Comparison of ENCODE assay signal across 10 cellular contexts in the genomic region with DNA sequence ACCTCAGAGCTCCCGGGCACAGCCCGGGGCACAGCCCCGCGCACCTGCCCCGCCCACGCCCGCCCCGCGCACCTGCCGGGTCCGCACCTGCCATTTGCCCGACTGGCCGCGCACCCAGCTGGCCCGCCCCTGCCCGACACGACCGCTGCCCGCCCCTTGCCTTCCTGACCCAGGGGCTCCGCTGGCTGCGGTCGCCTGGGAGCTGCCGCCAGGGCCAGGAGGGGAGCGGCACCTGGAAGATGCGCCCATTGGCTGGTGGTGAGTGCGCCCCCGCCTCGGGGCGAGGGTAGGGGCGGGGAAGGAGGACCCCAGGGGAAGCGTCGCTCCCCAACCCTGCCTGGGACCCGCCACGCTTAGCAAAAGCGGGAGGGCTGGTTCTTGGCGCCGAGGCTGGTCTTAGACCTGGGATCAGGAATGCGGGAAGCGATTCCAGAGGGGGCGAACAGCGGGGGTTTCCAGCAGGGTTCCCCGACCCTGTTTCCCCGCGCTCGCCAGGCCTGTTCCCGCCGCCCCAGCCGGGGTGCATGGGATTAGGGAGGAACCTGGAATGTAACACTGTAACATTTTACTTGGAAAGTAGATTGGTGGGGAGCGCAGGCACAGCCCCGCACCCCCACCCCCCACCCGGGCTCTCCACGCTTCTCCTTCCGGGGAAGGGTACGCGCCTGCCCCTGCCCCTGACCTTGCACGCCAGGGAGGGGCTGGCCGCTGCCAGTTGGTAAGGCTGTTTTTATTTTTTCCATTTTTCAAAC. TPM values are rescaled to one million over a fixed set of nuclear protein-coding genes. Genes with fewer than 3 reads are reported as not detected.
DNase-seq lines count a peak whose midpoint lies in the region; ATAC-seq and TF ChIP-seq lines count a peak whose summit lies in the region.
"Had no signal": no experiment of that assay in that cellular context is flagged by ENCODE, and none has a peak within 500 bp of the region (broad histone marks: within the 10 kb centered on the region; RNA-seq: fewer than 3 reads in every experiment).

A gene with protein sequence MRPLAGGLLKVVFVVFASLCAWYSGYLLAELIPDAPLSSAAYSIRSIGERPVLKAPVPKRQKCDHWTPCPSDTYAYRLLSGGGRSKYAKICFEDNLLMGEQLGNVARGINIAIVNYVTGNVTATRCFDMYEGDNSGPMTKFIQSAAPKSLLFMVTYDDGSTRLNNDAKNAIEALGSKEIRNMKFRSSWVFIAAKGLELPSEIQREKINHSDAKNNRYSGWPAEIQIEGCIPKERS (plus strand): TSS at position 161 of the 752 bp plus-strand sequence. CDS start 79 bp downstream, at position 240.

- TF ChIP-seq CTCF in left ventricle myocardium inferior (IDR thresholded peaks at IDR 0.05; ENCODE audit: borderline replicate concordance) (no peak), parathyroid adenoma (IDR thresholded peaks at IDR 0.05) (no peak)

- H3K9me3 Mint-ChIP-seq in stimulated activated effector memory CD8-positive, alpha-beta T cell treated with anti-CD3 and anti-CD28 coated beads, Interleukin-12 subunit alpha, Interleukin-12 subunit beta, amount 100 ng/mL, for 72 hours = no peaks in the 10 kb centered on the region
- H3K9me3 Mint-ChIP-seq: activated naive CD8-positive, alpha-beta T cell treated with anti-CD3 and anti-CD28 coated beads for 36 hours had no signal

- no peak for ATAC-seq in stimulated activated effector memory CD8-positive, alpha-beta T cell treated with anti-CD3 and anti-CD28 coated beads, Interleukin-12 subunit alpha, Interleukin-12 subunit beta, amount 100 ng/mL, for 72 hours
- no peak for ATAC-seq in HG02571 (IDR thresholded peaks at IDR 0.05; ENCODE audit: unreplicated experiment)

- H3K36me3 ChIP-seq in left ventricle myocardium inferior (no peaks in the 10 kb centered on the region), parathyroid adenoma (ENCODE audit: control insufficient read depth, insufficient read depth, low read length) (no peaks in the 10 kb centered on the region)

- intact Hi-C loops in left ventricle myocardium inferior (cut with micrococcal nuclease) = no loop called here

- peak within 1 kb of the TSS; percentile 72 for H2AFZ ChIP-seq in parathyroid adenoma

- H3K4me1 Mint-ChIP-seq in stimulated activated effector memory CD8-positive, alpha-beta T cell treated with anti-CD3 and anti-CD28 coated beads, Interleukin-12 subunit alpha, Interleukin-12 subunit beta, amount 100 ng/mL, for 72 hours = no peaks in the 10 kb centered on the region

- no peaks in the 10 kb centered on the region for H3K79me2 ChIP-seq in parathyroid adenoma

- H3K27me3 ChIP-seq in left ventricle myocardium inferior (ENCODE audit: low read depth) (peaks cover 80% of the 10 kb centered on the region), parathyroid adenoma (ENCODE audit: control insufficient read depth, insufficient read depth, low read length) (no peaks in the 10 kb centered on the region)

- no peak within 1 kb of the TSS for H3K4me3 Mint-ChIP-seq in stimulated activated effector memory CD8-positive, alpha-beta T cell treated with anti-CD3 and anti-CD28 coated beads, Interleukin-12 subunit alpha, Interleukin-12 subunit beta, amount 100 ng/mL, for 72 hours
- H3K4me3 Mint-ChIP-seq: activated naive CD8-positive, alpha-beta T cell treated with anti-CD3 and anti-CD28 coated beads for 36 hours had no signal

- no peak within 1 kb of the TSS for H3K27ac Mint-ChIP-seq in stimulated activated effector memory CD8-positive, alpha-beta T cell treated with anti-CD3 and anti-CD28 coated beads, Interleukin-12 subunit alpha, Interleukin-12 subunit beta, amount 100 ng/mL, for 72 hours
- H3K27ac Mint-ChIP-seq: activated naive CD8-positive, alpha-beta T cell treated with anti-CD3 and anti-CD28 coated beads for 36 hours had no signal

- H3K27ac ChIP-seq in left ventricle myocardium inferior (replicated peaks) (no peak within 1 kb of the TSS), parathyroid adenoma (no peak within 1 kb of the TSS)

- H3K4me3 ChIP-seq in left ventricle myocardium inferior (peak within 1 kb of the TSS; percentile 55), parathyroid adenoma (ENCODE audit: low read depth, low read length) (peak within 1 kb of the TSS; percentile 44)

- H3K9ac ChIP-seq in parathyroid adenoma = no peak within 1 kb of the TSS

- DNase-seq in DMS79 (lab: John Stamatoyannopoulos, UW) = peak; percentile 61
- DNase-seq in NCI-H510A (lab: John Stamatoyannopoulos, UW) = peak; percentile 86
- DNase-seq in left ventricle myocardium inferior = no peak
- no peak for DNase-seq in HuH-7.5 (ENCODE audit: low spot score)
- DNase-seq in stimulated activated effector memory CD8-positive, alpha-beta T cell treated with anti-CD3 and anti-CD28 coated beads, Interleukin-12 subunit alpha, Interleukin-12 subunit beta, amount 100 ng/mL, for 72 hours (ENCODE audit: low spot score in 2 of 2) = no peak
- no peak for DNase-seq in kidney glomerular epithelial cell (lab: John Stamatoyannopoulos, UW)
- DNase-seq: activated naive CD8-positive, alpha-beta T cell treated with anti-CD3 and anti-CD28 coated beads for 36 hours; IMR-90 had no signal

- peak within 1 kb of the TSS; percentile 75 for H3K4me2 ChIP-seq in parathyroid adenoma (ENCODE audit: low read length)

- peaks cover 14% of the 10 kb centered on the region for H3K4me1 ChIP-seq in left ventricle myocardium inferior
- no peaks in the 10 kb centered on the region for H3K4me1 ChIP-seq in parathyroid adenoma

- no peaks in the 10 kb centered on the region for H3K9me3 ChIP-seq in left ventricle myocardium inferior (replicated peaks)
- no peaks in the 10 kb centered on the region for H3K9me3 ChIP-seq in parathyroid adenoma (ENCODE audit: control insufficient read depth, low read length)

- no peaks in the 10 kb centered on the region for H3K36me3 Mint-ChIP-seq in stimulated activated effector memory CD8-positive, alpha-beta T cell treated with anti-CD3 and anti-CD28 coated beads, Interleukin-12 subunit alpha, Interleukin-12 subunit beta, amount 100 ng/mL, for 72 hours
- H3K36me3 Mint-ChIP-seq: activated naive CD8-positive, alpha-beta T cell treated with anti-CD3 and anti-CD28 coated beads for 36 hours had no signal

RNA-seq across cellular contexts. Expression of the gene that starts here (rescaled TPM):
- total RNA-seq in left ventricle myocardium inferior = not detected
- total RNA-seq: activated naive CD8-positive, alpha-beta T cell treated with anti-CD3 and anti-CD28 coated beads for 36 hours; IMR-90 had no signal

Comparison
In these comparisons a context has a peak if more than half of its experiments do, and no peak if none do; other contexts are left out.
1. DNase-seq: peak in DMS79 (single experiment) and NCI-H510A (single experiment); none in left ventricle myocardium inferior (single experiment), HuH-7.5 (single experiment), stimulated activated effector memory CD8-positive, alpha-beta T cell treated with anti-CD3 and anti-CD28 coated beads, Interleukin-12 subunit alpha, Interleukin-12 subunit beta, amount 100 ng/mL, for 72 hours (0 of 2) and kidney glomerular epithelial cell (single experiment).